ENCODE assay signal across 8 cellular contexts in genomic region chr7:149196151-149196704, GRCh38. TPM values are rescaled to one million over a fixed set of nuclear protein-coding genes. Genes with fewer than 3 reads are reported as not detected.
DNase-seq lines count a peak whose midpoint lies in the region; ATAC-seq and TF ChIP-seq lines count a peak whose summit lies in the region.

No MANE protein-coding gene starts in this region.

- H3K9me3 Mint-ChIP-seq in activated CD4-positive, alpha-beta T cell treated with anti-CD3 and anti-CD28 coated beads, Interleukin-2, amount 10 ng/mL, durations not matched to agents 7 days and 5 days = no peaks in the 10 kb centered on the region

- no peaks in the 10 kb centered on the region for H3K9me3 ChIP-seq in prostate gland

- peaks cover 0 to 20% of the 10 kb centered on the region in 2 donors for H3K36me3 ChIP-seq in prostate gland

- peak; percentile 17 for ATAC-seq in GM18511 (IDR thresholded peaks at IDR 0.05; ENCODE audit: unreplicated experiment)
- peak; percentile 7 for ATAC-seq in HG02981 (IDR thresholded peaks at IDR 0.05; ENCODE audit: unreplicated experiment)
- no peak for ATAC-seq in HG03439 (IDR thresholded peaks at IDR 0.05; ENCODE audit: unreplicated experiment)

- H3K4me1 ChIP-seq in prostate gland (replicated peaks) = peaks cover 12% of the 10 kb centered on the region

- CTCF ChIA-PET in activated CD4-positive, alpha-beta T cell treated with anti-CD3 and anti-CD28 coated beads, Interleukin-2, amount 10 ng/mL, durations not matched to agents 7 days and 5 days (lab: Charles Lee) = interaction anchor here (0.6 to 3.4 kb wide), 16 partner anchors 8 to 675 kb away, joined by 3 to 21 read pairs (median 4); partner anchors contain the start of gene ZNF398

- intact Hi-C loops in prostate gland (cut with DNase I) = no loop called here

- H3K27me3 Mint-ChIP-seq in activated CD4-positive, alpha-beta T cell treated with anti-CD3 and anti-CD28 coated beads, Interleukin-2, amount 10 ng/mL, durations not matched to agents 7 days and 5 days = peaks cover 2% of the 10 kb centered on the region

- TF ChIP-seq POLR2A in prostate gland (IDR thresholded peaks at IDR 0.05) = no peak

- no peak for TF ChIP-seq CTCF in fibroblast of mammary gland (conservative IDR thresholded peaks at IDR 0.05; ENCODE audit: control insufficient read depth, insufficient read depth, low read depth, low read length)
- no peak for TF ChIP-seq CTCF in prostate gland (IDR thresholded peaks at IDR 0.05)

- H3K27ac ChIP-seq in prostate gland = peak overlapping the region; percentile 91 to 92

- peaks cover 28% of the 10 kb centered on the region for H3K36me3 Mint-ChIP-seq in activated CD4-positive, alpha-beta T cell treated with anti-CD3 and anti-CD28 coated beads, Interleukin-2, amount 10 ng/mL, durations not matched to agents 7 days and 5 days (ENCODE audit: low read depth)

- H3K4me1 Mint-ChIP-seq in activated CD4-positive, alpha-beta T cell treated with anti-CD3 and anti-CD28 coated beads, Interleukin-2, amount 10 ng/mL, durations not matched to agents 7 days and 5 days = peaks cover 52% of the 10 kb centered on the region

- DNase-seq in activated CD4-positive, alpha-beta T cell treated with anti-CD3 and anti-CD28 coated beads, Interleukin-2, amount 10 ng/mL, durations not matched to agents 7 days and 5 days = peak; percentile 14
- DNase-seq in fibroblast of mammary gland (ENCODE audit: low read depth) (no peak), prostate gland (ENCODE audit: low spot score) (no peak), SW480 (ENCODE audit: low spot score) (no peak), NCI-H2196 treated with DMSO at 0.1 percent for 48 hours (lab: John Stamatoyannopoulos, UW; ENCODE audit: unreplicated experiment) (no peak)

- peak overlapping the region; percentile 90 for H3K27ac Mint-ChIP-seq in activated CD4-positive, alpha-beta T cell treated with anti-CD3 and anti-CD28 coated beads, Interleukin-2, amount 10 ng/mL, durations not matched to agents 7 days and 5 days

- H3K4me3 ChIP-seq in fibroblast of mammary gland (ENCODE audit: control insufficient read depth, low read depth, low read length) = peak overlapping the region; percentile 83
- H3K4me3 ChIP-seq in prostate gland = peak overlapping the region; percentile 78 to 79

- POLR2A ChIA-PET in activated CD4-positive, alpha-beta T cell treated with anti-CD3 and anti-CD28 coated beads, Interleukin-2, amount 10 ng/mL, durations not matched to agents 7 days and 5 days (lab: Charles Lee) = no interaction called here

- no peaks in the 10 kb centered on the region for H3K27me3 ChIP-seq in prostate gland (replicated peaks; ENCODE audit: insufficient read depth)

- 2% methylated on average over 17 of the region's 17 CpGs for WGBS in prostate gland

- peak overlapping the region; percentile 93 for H3K4me3 Mint-ChIP-seq in activated CD4-positive, alpha-beta T cell treated with anti-CD3 and anti-CD28 coated beads, Interleukin-2, amount 10 ng/mL, durations not matched to agents 7 days and 5 days

RNA-seq across cellular contexts. Expression of gene ZNF282, which starts 0.9 kb away (rescaled TPM):
- total RNA-seq in activated CD4-positive, alpha-beta T cell treated with anti-CD3 and anti-CD28 coated beads, Interleukin-2, amount 10 ng/mL, durations not matched to agents 7 days and 5 days = 10 to 100 TPM; 28.2 to 29.4 TPM
- total RNA-seq in prostate gland = 10 to 100 TPM; 30.0 to 33.2 TPM

RNA-seq across cellular contexts. Expression of gene ZNF212, which starts 43.2 kb away (rescaled TPM):
- total RNA-seq in activated CD4-positive, alpha-beta T cell treated with anti-CD3 and anti-CD28 coated beads, Interleukin-2, amount 10 ng/mL, durations not matched to agents 7 days and 5 days = 10 to 100 TPM; 11.1 to 15.9 TPM
- total RNA-seq in prostate gland = 10 to 100 TPM in 1 of 2 donors, 1 to 10 TPM in 1; 8.9 to 15.9 TPM

RNA-seq across cellular contexts. Expression of gene ZNF398, which starts 49.0 kb away (rescaled TPM):
- 10 to 100 TPM; 15.3 to 17.1 TPM for total RNA-seq in activated CD4-positive, alpha-beta T cell treated with anti-CD3 and anti-CD28 coated beads, Interleukin-2, amount 10 ng/mL, durations not matched to agents 7 days and 5 days
- total RNA-seq in prostate gland = 10 to 100 TPM; 27.6 to 28.9 TPM
